ENCODE assay signal across 1 cellular context in the genomic region with DNA sequence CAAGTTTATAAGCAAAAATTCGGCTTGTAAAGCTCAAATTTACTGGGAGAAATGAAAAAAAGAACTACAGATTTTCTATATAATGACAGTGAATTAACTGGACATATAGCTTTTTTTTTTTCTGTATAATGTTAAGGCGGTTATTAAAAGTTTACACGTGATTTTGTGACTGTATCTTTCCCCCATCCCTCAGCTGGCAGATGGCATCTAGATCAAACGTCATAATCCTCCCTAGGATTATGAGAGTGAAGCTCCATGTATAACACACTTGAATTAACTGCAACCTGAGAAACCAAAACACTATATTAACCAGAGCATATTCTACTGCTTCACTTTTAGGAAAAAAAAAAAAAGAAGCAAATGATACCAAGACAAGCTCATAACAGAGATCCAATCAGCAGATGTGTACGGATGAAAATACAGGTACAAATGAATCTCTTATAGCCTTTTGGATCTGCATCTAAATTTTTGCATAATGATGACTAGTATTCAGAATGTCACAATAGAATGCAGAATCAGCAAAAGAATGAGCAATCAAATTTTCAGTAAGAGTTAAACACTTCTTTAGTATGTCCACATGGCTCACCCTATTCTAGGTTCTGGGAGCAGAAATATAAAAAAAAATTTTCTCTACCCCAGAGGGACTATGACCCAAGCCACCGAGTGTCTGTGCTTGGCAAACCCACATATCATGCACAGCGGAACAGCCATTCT.
TF ChIP-seq lines count a peak whose summit lies in the region.

No MANE protein-coding gene starts in this region.

TF ChIP-seq in HepG2, 621 proteins besides CTCF, POLR2A, EP300 and RAD21 (continued from another document):
- TF ChIP-seq ZNF800 (CRISPR knock-in tag; IDR thresholded peaks at IDR 0.05): no peak
- TF ChIP-seq HNRNPUL1 (IDR thresholded peaks at IDR 0.05; ENCODE audit: low read depth, low read length): no peak
- TF ChIP-seq, protein P1, sequence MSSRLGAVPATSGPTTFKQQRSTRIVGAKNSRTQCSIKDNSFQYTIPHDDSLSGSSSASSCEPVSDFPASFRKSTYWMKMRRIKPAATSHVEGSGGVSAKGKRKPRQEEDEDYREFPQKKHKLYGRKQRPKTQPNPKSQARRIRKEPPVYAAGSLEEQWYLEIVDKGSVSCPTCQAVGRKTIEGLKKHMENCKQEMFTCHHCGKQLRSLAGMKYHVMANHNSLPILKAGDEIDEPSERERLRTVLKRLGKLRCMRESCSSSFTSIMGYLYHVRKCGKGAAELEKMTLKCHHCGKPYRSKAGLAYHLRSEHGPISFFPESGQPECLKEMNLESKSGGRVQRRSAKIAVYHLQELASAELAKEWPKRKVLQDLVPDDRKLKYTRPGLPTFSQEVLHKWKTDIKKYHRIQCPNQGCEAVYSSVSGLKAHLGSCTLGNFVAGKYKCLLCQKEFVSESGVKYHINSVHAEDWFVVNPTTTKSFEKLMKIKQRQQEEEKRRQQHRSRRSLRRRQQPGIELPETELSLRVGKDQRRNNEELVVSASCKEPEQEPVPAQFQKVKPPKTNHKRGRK (CRISPR knock-in tag; IDR thresholded peaks at IDR 0.05): no peak
- TF ChIP-seq ZNF274 (CRISPR knock-in tag; IDR thresholded peaks at IDR 0.05): no peak
- TF ChIP-seq MAFK (conservative IDR thresholded peaks at IDR 0.05 in 1 of 2, IDR thresholded peaks at IDR 0.05 in 1 of 2; ENCODE audit: low read length in 2 of 2): peak; percentile 41 to 66
- no peak for TF ChIP-seq NFIC (IDR thresholded peaks at IDR 0.05; ENCODE audit: low read length)
